ENCODE assay signal across 1 cellular context in genomic region chr4:101163936-101164335, GRCh38.
TF ChIP-seq lines count a peak whose summit lies in the region.

No MANE protein-coding gene starts in this region.

TF ChIP-seq in HCT116, 20 proteins besides CTCF, POLR2A, EP300 and RAD21:
- no peak for TF ChIP-seq ZNF274 (IDR thresholded peaks at IDR 0.05; ENCODE audit: low read depth, low read length)
- TF ChIP-seq EGR1 (IDR thresholded peaks at IDR 0.05; ENCODE audit: low read depth): 0 out of 2 replicates have a peak, but pooled peaks have one; percentile 21
- no peak for TF ChIP-seq ATF3 (IDR thresholded peaks at IDR 0.05)
- TF ChIP-seq JUND (IDR thresholded peaks at IDR 0.05): peak; percentile 39; the same call in 1 of the 2 replicates
- TF ChIP-seq YY1 (IDR thresholded peaks at IDR 0.05; ENCODE audit: extremely low read depth, insufficient replicate concordance, low read depth, low read length): no peak
- peak; percentile 37; the same call in 1 of the 2 replicates for TF ChIP-seq CBX3 (IDR thresholded peaks at IDR 0.05; ENCODE audit: low read depth)
- TF ChIP-seq FOSL1 (IDR thresholded peaks at IDR 0.05; ENCODE audit: low read depth): 0 out of 2 replicates have a peak, but pooled peaks have one; percentile 40
- peak; percentile 69 for TF ChIP-seq SP1 (IDR thresholded peaks at IDR 0.05; ENCODE audit: low read depth)
- TF ChIP-seq POLR2AphosphoS5 (IDR thresholded peaks at IDR 0.05; ENCODE audit: low read depth, low read length): peak; percentile 36; the same call in 1 of the 2 replicates
